ENCODE assay signal across 1 cellular context in genomic region chr6:29847871-29848630, GRCh38.
TF ChIP-seq lines count a peak whose summit lies in the region.

No MANE protein-coding gene starts in this region.

TF ChIP-seq in HepG2, 621 proteins besides CTCF, POLR2A, EP300 and RAD21 (continued from another document and continues in another):
- TF ChIP-seq ZFP91 (CRISPR knock-in tag; IDR thresholded peaks at IDR 0.05; ENCODE audit: borderline replicate concordance): peak; percentile 48
- TF ChIP-seq KAT8 (CRISPR knock-in tag; IDR thresholded peaks at IDR 0.05): no peak
- no peak for TF ChIP-seq CEBPB (IDR thresholded peaks at IDR 0.05; ENCODE audit: borderline replicate concordance, low read depth, low read length)
- no peak for TF ChIP-seq CENPX (CRISPR knock-in tag; IDR thresholded peaks at IDR 0.05)
- TF ChIP-seq ZFP37 (CRISPR knock-in tag; IDR thresholded peaks at IDR 0.05; ENCODE audit: borderline replicate concordance): peak; percentile 80
- TF ChIP-seq REL (CRISPR knock-in tag; conservative IDR thresholded peaks at IDR 0.05): no peak
- no peak for TF ChIP-seq MNT (IDR thresholded peaks at IDR 0.05)
- TF ChIP-seq RBAK (CRISPR knock-in tag; IDR thresholded peaks at IDR 0.05): no peak
- TF ChIP-seq MZF1 (CRISPR knock-in tag; IDR thresholded peaks at IDR 0.05; ENCODE audit: borderline replicate concordance): no peak
- TF ChIP-seq SALL2 (CRISPR knock-in tag; IDR thresholded peaks at IDR 0.05): peak; percentile 67; the same call in 1 of the 2 replicates
- TF ChIP-seq ZNF530 (CRISPR knock-in tag; IDR thresholded peaks at IDR 0.05; ENCODE audit: low read depth): no peak
- TF ChIP-seq BRF2 (CRISPR knock-in tag; IDR thresholded peaks at IDR 0.05): no peak
- TF ChIP-seq ZNF614 (CRISPR knock-in tag; IDR thresholded peaks at IDR 0.05; ENCODE audit: borderline replicate concordance): 0 out of 2 replicates have a peak, but pooled peaks have one; percentile 31
- TF ChIP-seq ZNF253 (CRISPR knock-in tag; IDR thresholded peaks at IDR 0.05; ENCODE audit: borderline replicate concordance): no peak
- TF ChIP-seq U2AF1 (optimal IDR thresholded peaks at IDR 0.05; ENCODE audit: low read depth, low read length): no peak
- no peak for TF ChIP-seq PLSCR1 (CRISPR knock-in tag; IDR thresholded peaks at IDR 0.05; ENCODE audit: borderline replicate concordance)
- TF ChIP-seq KLF9 (CRISPR knock-in tag; IDR thresholded peaks at IDR 0.05; ENCODE audit: low read depth): no peak
- TF ChIP-seq THAP9 (CRISPR knock-in tag; IDR thresholded peaks at IDR 0.05; ENCODE audit: borderline replicate concordance): no peak; the same call in 1 of the 2 replicates
- TF ChIP-seq GFI1 (CRISPR knock-in tag; IDR thresholded peaks at IDR 0.05; ENCODE audit: borderline replicate concordance): peak; percentile 95
- no peak for TF ChIP-seq ZNF281 (CRISPR knock-in tag; IDR thresholded peaks at IDR 0.05; ENCODE audit: borderline replicate concordance)
- TF ChIP-seq ISL2 (CRISPR knock-in tag; IDR thresholded peaks at IDR 0.05): 0 out of 2 replicates have a peak, but pooled peaks have one; percentile 28
- TF ChIP-seq BHLHE40 (IDR thresholded peaks at IDR 0.05; ENCODE audit: low read length): no peak
- TF ChIP-seq RNF219 (CRISPR knock-in tag; IDR thresholded peaks at IDR 0.05): no peak
- TF ChIP-seq TSC22D2 (CRISPR knock-in tag; IDR thresholded peaks at IDR 0.05; ENCODE audit: borderline replicate concordance): no peak
- peak; percentile 38; the same call in 1 of the 2 replicates for TF ChIP-seq ETV5 (CRISPR knock-in tag; IDR thresholded peaks at IDR 0.05; ENCODE audit: borderline replicate concordance)
- TF ChIP-seq CC2D1A (CRISPR knock-in tag; IDR thresholded peaks at IDR 0.05): peak; percentile 77; the same call in 1 of the 2 replicates
- TF ChIP-seq ZNF335 (CRISPR knock-in tag; IDR thresholded peaks at IDR 0.05): no peak
- TF ChIP-seq ZNF543 (CRISPR knock-in tag; IDR thresholded peaks at IDR 0.05): no peak
- 0 out of 2 replicates have a peak, but pooled peaks have one; percentile 27 for TF ChIP-seq GATAD1 (CRISPR knock-in tag; IDR thresholded peaks at IDR 0.05)
- TF ChIP-seq BRCA1 (CRISPR knock-in tag; IDR thresholded peaks at IDR 0.05): 0 out of 2 replicates have a peak, but pooled peaks have one; percentile 48
- no peak for TF ChIP-seq TBL1XR1 (IDR thresholded peaks at IDR 0.05; ENCODE audit: borderline replicate concordance, low read length, partially characterized antibody)
- 0 out of 2 replicates have a peak, but pooled peaks have one; percentile 42 for TF ChIP-seq CSRNP1 (CRISPR knock-in tag; IDR thresholded peaks at IDR 0.05)
- TF ChIP-seq FOXA1 (IDR thresholded peaks at IDR 0.05): no peak
- no peak for TF ChIP-seq FOXA1 (CRISPR knock-in tag; IDR thresholded peaks at IDR 0.05)
- no peak for TF ChIP-seq ARNTL (CRISPR knock-in tag; IDR thresholded peaks at IDR 0.05)
- TF ChIP-seq ZFP36 (IDR thresholded peaks at IDR 0.05; ENCODE audit: borderline replicate concordance, low read depth, low read length, partially characterized antibody): peak; percentile 32
- no peak for TF ChIP-seq BCLAF1 (IDR thresholded peaks at IDR 0.05)
- TF ChIP-seq TBP (CRISPR knock-in tag; IDR thresholded peaks at IDR 0.05): no peak
- peak; percentile 29; the same call in 1 of the 2 replicates for TF ChIP-seq MAX (IDR thresholded peaks at IDR 0.05)
- peak; percentile 51; the same call in 1 of the 2 replicates for TF ChIP-seq SMAD3 (CRISPR knock-in tag; IDR thresholded peaks at IDR 0.05)
